ENCODE assay signal across 1 cellular context in genomic region chr11:763549-764321, GRCh38.
TF ChIP-seq lines count a peak whose summit lies in the region.

No MANE protein-coding gene starts in this region.

TF ChIP-seq in K562, 482 proteins besides CTCF, POLR2A, EP300 and RAD21 (continued from another document):
- TF ChIP-seq ZBTB9 (CRISPR knock-in tag; IDR thresholded peaks at IDR 0.05) (no peak), ETS1 (conservative IDR thresholded peaks at IDR 0.05; ENCODE audit: control insufficient read depth, low read depth, low read length) (no peak), ZNF274 (IDR thresholded peaks at IDR 0.05; ENCODE audit: borderline replicate concordance, low read depth, low read length) (no peak), ZNF263 (CRISPR knock-in tag; IDR thresholded peaks at IDR 0.05; ENCODE audit: borderline replicate concordance) (0 out of 2 replicates have a peak, but pooled peaks have one; percentile 26), KDM5B (IDR thresholded peaks at IDR 0.05; ENCODE audit: insufficient replicate concordance, low read depth, low read length) (peak; percentile 8), FOXK1 (CRISPR knock-in tag; IDR thresholded peaks at IDR 0.05; ENCODE audit: borderline replicate concordance) (no peak), TAF1 (IDR thresholded peaks at IDR 0.05; ENCODE audit: control insufficient read depth, extremely low read depth, insufficient read depth, low read length, severe bottlenecking) (no peak), WHSC1 (IDR thresholded peaks at IDR 0.05; ENCODE audit: low read length) (no peak)
